Comparison of ENCODE assay signal across 12 cellular contexts in genomic region chr1:207755846-207756692, GRCh38. TPM values are rescaled to one million over a fixed set of nuclear protein-coding genes. Genes with fewer than 3 reads are reported as not detected.
DNase-seq lines count a peak whose midpoint lies in the region; ATAC-seq, FAIRE-seq and TF ChIP-seq lines count a peak whose summit lies in the region.
"Had no signal": no experiment of that assay in that cellular context is flagged by ENCODE, and none has a peak within 500 bp of the region (broad histone marks: within the 10 kb centered on the region; RNA-seq: fewer than 3 reads in every experiment).

No MANE protein-coding gene starts in this region.

- H3K27ac Mint-ChIP-seq in Caco-2 (ENCODE audit: unreplicated experiment) = peak overlapping the region; percentile 12

- CTCF ChIA-PET in Caco-2 (lab: Charles Lee) = interaction anchor here (0.6 kb wide), 1 partner anchor 48 kb away, joined by 3 read pairs; no protein-coding TSS in a partner anchor
- CTCF ChIA-PET in GM12878 (lab: Yijun Ruan, JAX) = interaction anchor here (0.7 to 4.2 kb wide), 4 partner anchors 13 to 136 kb away, joined by 3 to 29 read pairs (median 3); no protein-coding TSS in a partner anchor

- H4K20me1 ChIP-seq in GM12878 (ENCODE audit: control insufficient read depth, insufficient read depth) = no peaks in the 10 kb centered on the region

- TF ChIP-seq EP300 in GM12878 (IDR thresholded peaks at IDR 0.05; ENCODE audit: borderline replicate concordance in 1 of 2, control insufficient read depth in 1 of 2, low read depth in 2 of 2, low read length in 2 of 2) = no peak

- H2AK5ac ChIP-seq in mesenchymal stem cell (ENCODE audit: low read length, severe bottlenecking) = no peak overlapping the region

- in situ Hi-C loops in GM12878 (cut with MboI) = no loop called here

- BruUV-seq in Caco-2 (replicated peaks; lab: Mats Ljungman, UMichigan) (no TSS peak), GM12878 (replicated peaks; lab: Mats Ljungman, UMichigan) (no TSS peak)

- RAD21 ChIA-PET in GM12878 (lab: Charles Lee; ENCODE audit: unreplicated experiment) = interaction anchor here (0.7 to 2.1 kb wide), 2 partner anchors 41 to 129 kb away, joined by 3 to 9 read pairs; no protein-coding TSS in a partner anchor

- TF ChIP-seq CTCF in Caco-2 (IDR thresholded peaks at IDR 0.05; ENCODE audit: insufficient read depth in 1 of 2, low read depth in 1 of 2, low read length in 1 of 2, severe bottlenecking in 1 of 2, unreplicated experiment in 1 of 2) (no peak), GM12878 (IDR thresholded peaks at IDR 0.05 in 2 of 3, conservative IDR thresholded peaks at IDR 0.05 in 1 of 3; ENCODE audit: control insufficient read depth in 2 of 3, extremely low read depth in 1 of 3, insufficient read depth in 1 of 3, low read depth in 3 of 3, low read length in 3 of 3) (no peak), mucosa of descending colon (IDR thresholded peaks at IDR 0.05) (no peak)

- no peak overlapping the region for H3K14ac ChIP-seq in mesenchymal stem cell (ENCODE audit: low read length in 2 of 2)

- H3K4me2 ChIP-seq in GM12878 (ENCODE audit: control insufficient read depth, insufficient read depth) = peak overlapping the region; percentile 70
- no peak overlapping the region for H3K4me2 ChIP-seq in mesenchymal stem cell (ENCODE audit: low read length, poor library complexity, severe bottlenecking)

- H2AFZ ChIP-seq in GM12878 (ENCODE audit: control insufficient read depth, low read depth, low read length) (no peak overlapping the region), mesenchymal stem cell (ENCODE audit: low read depth, low read length) (no peak overlapping the region)

- TF ChIP-seq RAD21 in GM12878 (IDR thresholded peaks at IDR 0.05; ENCODE audit: insufficient read depth, low read depth, low read length) = no peak

- 9% methylated on average over 2 of the region's 2 CpGs for WGBS in GM12878 (ENCODE audit: insufficient coverage, insufficient replicate concordance, low lambda C conversion rate, missing lambda C conversion rate)
- WGBS in mesenchymal stem cell = 68% methylated on average over 2 of the region's 2 CpGs

- SMC1A ChIA-PET in GM12878 (lab: Charles Lee; ENCODE audit: uncharacterized antibody, unreplicated experiment) = interaction anchor here (0.9 to 3.2 kb wide), 3 partner anchors 18 to 66 kb away, joined by 3 to 22 read pairs (median 5); no protein-coding TSS in a partner anchor

- H2BK120ac ChIP-seq in mesenchymal stem cell (ENCODE audit: low read depth, low read length) = no peak overlapping the region

- no peak for FAIRE-seq in GM12878 (lab: Jason Lieb, UNC)

- POLR2A ChIA-PET in Caco-2 (lab: Charles Lee) (no interaction called here), GM12878 (lab: Charles Lee) (interaction anchor here (1.2 kb wide), 2 partner anchors 47 to 66 kb away, joined by 3 to 5 read pairs; no protein-coding TSS in a partner anchor)

- no peaks in the 10 kb centered on the region for H3K27me3 Mint-ChIP-seq in Caco-2 (ENCODE audit: insufficient read depth, unreplicated experiment)

- peaks cover 30% of the 10 kb centered on the region for H3K4me1 Mint-ChIP-seq in Caco-2 (ENCODE audit: low read depth, unreplicated experiment)

- no peak overlapping the region for H3K18ac ChIP-seq in mesenchymal stem cell (ENCODE audit: low read depth in 1 of 2, low read length in 2 of 2)

- H4K8ac ChIP-seq in mesenchymal stem cell (ENCODE audit: low read length) = no peak overlapping the region

- H3K4ac ChIP-seq in mesenchymal stem cell (ENCODE audit: low read depth in 1 of 2, low read length in 2 of 2) = no peak overlapping the region

- H3K9ac ChIP-seq in GM12878 (ENCODE audit: control insufficient read depth, insufficient read depth, low read length) (no peak overlapping the region), mesenchymal stem cell (ENCODE audit: low read length) (no peak overlapping the region)

- H3K9me3 ChIP-seq in Caco-2 (no peaks in the 10 kb centered on the region), GM12878 (replicated peaks; ENCODE audit: control insufficient read depth, insufficient read depth, low read length) (no peaks in the 10 kb centered on the region), mucosa of descending colon (no peaks in the 10 kb centered on the region), mesenchymal stem cell (ENCODE audit: control insufficient read depth, low read length) (no peaks in the 10 kb centered on the region)
- H3K9me3 ChIP-seq: vagina had no signal

- no peaks in the 10 kb centered on the region for H3K9me3 Mint-ChIP-seq in Caco-2 (ENCODE audit: unreplicated experiment)

- no peak overlapping the region for H2BK5ac ChIP-seq in mesenchymal stem cell (ENCODE audit: low read depth, low read length, poor library complexity, severe bottlenecking)

- DNase-seq in Caco-2 (no peak), LoVo (ENCODE audit: low spot score) (peak; percentile 37), GM12878 (ENCODE audit: low read depth, low spot score) (no peak), mucosa of descending colon (no peak), glomerular visceral epithelial cell (ENCODE audit: extremely low spot score) (no peak), mesenchymal stem cell (no peak)
- DNase-seq: C1 segment of cervical spinal cord, head of caudate nucleus, Karpas-422 had no signal

- no peak overlapping the region for H2BK15ac ChIP-seq in mesenchymal stem cell (ENCODE audit: low read depth, poor library complexity, severe bottlenecking)

- H3K79me1 ChIP-seq in mesenchymal stem cell (replicated peaks; ENCODE audit: low read length, poor library complexity, severe bottlenecking) = peaks cover 17% of the 10 kb centered on the region

- no peak overlapping the region for H3K23ac ChIP-seq in mesenchymal stem cell (ENCODE audit: low read length in 2 of 2)

- peaks cover 62% of the 10 kb centered on the region for H3K36me3 Mint-ChIP-seq in Caco-2 (ENCODE audit: insufficient read depth, unreplicated experiment)

- intact Hi-C loops in Caco-2 (cut with micrococcal nuclease; ENCODE audit: unreplicated experiment) = no loop called here
- intact Hi-C loops in GM12878 (cut with micrococcal nuclease; ENCODE audit: unreplicated experiment) = loop anchor here (5.0 kb wide), 1 partner anchor 106 kb away; no protein-coding TSS in a partner anchor
- intact Hi-C loops in mucosa of descending colon (cut with DNase I, micrococcal nuclease) = no loop called here

- H3K27ac ChIP-seq in GM12878 (ENCODE audit: control insufficient read depth, insufficient read depth) (no peak overlapping the region), mesenchymal stem cell (ENCODE audit: low read length, poor library complexity, severe bottlenecking) (no peak overlapping the region)
- H3K27ac ChIP-seq: vagina had no signal

- H3K79me2 ChIP-seq in GM12878 (ENCODE audit: control insufficient read depth, insufficient read depth, low read length) = peaks cover 56% of the 10 kb centered on the region

- H3K4me3 ChIP-seq in Caco-2 (ENCODE audit: low read depth, low read length) (no peak overlapping the region), GM12878 (peak overlapping the region; percentile 44; the same call in 1 of the 2 replicates), mucosa of descending colon (no peak overlapping the region), mesenchymal stem cell (ENCODE audit: insufficient read depth in 1 of 2, low read depth in 1 of 2, low read length in 2 of 2) (no peak overlapping the region)
- H3K4me3 ChIP-seq: vagina had no signal

- H3K36me3 ChIP-seq in Caco-2 (ENCODE audit: control insufficient read depth, insufficient read depth, low read length) (peaks cover 1% of the 10 kb centered on the region; the same call in 1 of the 2 replicates), GM12878 (ENCODE audit: control insufficient read depth in 2 of 2, insufficient read depth in 2 of 2, low read length in 1 of 2) (peaks cover 0 to 4% of the 10 kb centered on the region in 2 experiments; a peak in 3 of 4 replicates), mucosa of descending colon (ENCODE audit: low read depth) (no peaks in the 10 kb centered on the region), mesenchymal stem cell (ENCODE audit: control insufficient read depth in 1 of 2, insufficient read depth in 2 of 2, low read depth in 1 of 2, low read length in 2 of 2) (peaks cover 7 to 43% of the 10 kb centered on the region in 2 experiments)

- TF ChIP-seq POLR2A in GM12878 (IDR thresholded peaks at IDR 0.05; ENCODE audit: low read depth, low read length) = no peak

- no peak overlapping the region for H2BK12ac ChIP-seq in mesenchymal stem cell (ENCODE audit: low read length in 2 of 2)

- ATAC-seq in GM12878 (no peak), mucosa of descending colon (peak; percentile 15), HG03378 (IDR thresholded peaks at IDR 0.05; ENCODE audit: unreplicated experiment) (no peak), SK-N-SH treated with all-trans-retinoic acid at 6 μM for 48 hours (no peak)

- H3K4me1 ChIP-seq in Caco-2 (peaks cover 29% of the 10 kb centered on the region), GM12878 (ENCODE audit: control insufficient read depth, insufficient read depth, low read length) (peaks cover 11% of the 10 kb centered on the region), mucosa of descending colon (ENCODE audit: low read depth) (peaks cover 32% of the 10 kb centered on the region), mesenchymal stem cell (ENCODE audit: control insufficient read depth, insufficient read depth, low read depth, low read length) (peaks cover 15% of the 10 kb centered on the region)

- no peak overlapping the region for H4K91ac ChIP-seq in mesenchymal stem cell (ENCODE audit: low read length)

- H3K27me3 ChIP-seq in Caco-2 (replicated peaks; ENCODE audit: control insufficient read depth, insufficient read depth, low read length) = no peaks in the 10 kb centered on the region
- H3K27me3 ChIP-seq in GM12878 (replicated peaks in 1 of 2; ENCODE audit: control insufficient read depth in 2 of 2, insufficient read depth in 2 of 2, low read length in 1 of 2) = no peaks in the 10 kb centered on the region
- H3K27me3 ChIP-seq in mesenchymal stem cell (ENCODE audit: control insufficient read depth in 1 of 2, insufficient read depth in 1 of 2, low read length in 2 of 2) = no peaks in the 10 kb centered on the region
- H3K27me3 ChIP-seq: vagina had no signal

- H3K4me3 Mint-ChIP-seq in Caco-2 (ENCODE audit: unreplicated experiment) = peak overlapping the region; percentile 8

RNA-seq across cellular contexts. Expression of gene CD46, which starts 4.2 kb away (rescaled TPM):
- total RNA-seq in Caco-2 (2022) (152 and 166 TPM in 2 replicates), GM12878 (2014; rRNA removed) (73.1 and 98.0 TPM in 2 replicates), GM12878 (2014; rRNA removed; fragmentation: Illumina TruSeq; extraction: Trizol) (67.7 and 79.7 TPM in 2 replicates), GM12878 (2021) (67.6 and 79.0 TPM in 2 replicates), mucosa of descending colon (100 to 1,000 TPM; 170 to 260 (median 202) TPM)
- total RNA-seq in GM12878 (2013; cell fraction: nucleolus; rRNA removed) = 420 and 469 TPM in 2 replicates
- 42.7 TPM for polyA plus RNA-seq in GM12878 (2011; ENCODE audit: low read depth)
- polyA plus RNA-seq in GM12878 (2011; rRNA removed) (198 and 326 TPM in 2 replicates), GM12878 (2014; fragmentation: Illumina TruSeq; extraction: Trizol) (96.3 and 157 TPM in 2 replicates), GM12878 (2014; fragmentation: Nextera tagmentation; extraction: Ambion mirVana) (10 to 100 TPM; 61.1 to 62.7 TPM), GM12878 (2014; rRNA removed) (55.5 and 85.8 TPM in 2 replicates), GM12878 (2016; fragmentation: Nextera tagmentation; extraction: Ambion mirVana) (10 to 100 TPM; 83.9 to 88.2 TPM)
- 40.3 and 44.4 TPM in 2 replicates for polyA plus RNA-seq in GM12878 (2011; cell fraction: cytosol; rRNA removed)
- polyA plus RNA-seq in GM12878 (2011; cell fraction: nucleus; rRNA removed) = 274 and 367 TPM in 2 replicates
- polyA plus RNA-seq in GM12878 (2012) = 59.8 and 83.3 TPM in 2 replicates
- polyA minus RNA-seq in GM12878 (2011; rRNA and poly(A)+ RNA removed) = 45.0 and 60.1 TPM in 2 replicates
- polyA minus RNA-seq in GM12878 (2011; cell fraction: cytosol; rRNA and poly(A)+ RNA removed) = 30.5 and 41.0 TPM in 2 replicates
- 85.2 and 95.7 TPM in 2 replicates for polyA minus RNA-seq in GM12878 (2011; cell fraction: nucleus; rRNA and poly(A)+ RNA removed)
- polyA plus RNA-seq in mesenchymal stem cell (2013, experiment 1 of 2) = 185 TPM
- 192 TPM for polyA plus RNA-seq in mesenchymal stem cell (2013, experiment 2 of 2)
